Comparison of ENCODE assay signal across 8 cellular contexts in the genomic region with DNA sequence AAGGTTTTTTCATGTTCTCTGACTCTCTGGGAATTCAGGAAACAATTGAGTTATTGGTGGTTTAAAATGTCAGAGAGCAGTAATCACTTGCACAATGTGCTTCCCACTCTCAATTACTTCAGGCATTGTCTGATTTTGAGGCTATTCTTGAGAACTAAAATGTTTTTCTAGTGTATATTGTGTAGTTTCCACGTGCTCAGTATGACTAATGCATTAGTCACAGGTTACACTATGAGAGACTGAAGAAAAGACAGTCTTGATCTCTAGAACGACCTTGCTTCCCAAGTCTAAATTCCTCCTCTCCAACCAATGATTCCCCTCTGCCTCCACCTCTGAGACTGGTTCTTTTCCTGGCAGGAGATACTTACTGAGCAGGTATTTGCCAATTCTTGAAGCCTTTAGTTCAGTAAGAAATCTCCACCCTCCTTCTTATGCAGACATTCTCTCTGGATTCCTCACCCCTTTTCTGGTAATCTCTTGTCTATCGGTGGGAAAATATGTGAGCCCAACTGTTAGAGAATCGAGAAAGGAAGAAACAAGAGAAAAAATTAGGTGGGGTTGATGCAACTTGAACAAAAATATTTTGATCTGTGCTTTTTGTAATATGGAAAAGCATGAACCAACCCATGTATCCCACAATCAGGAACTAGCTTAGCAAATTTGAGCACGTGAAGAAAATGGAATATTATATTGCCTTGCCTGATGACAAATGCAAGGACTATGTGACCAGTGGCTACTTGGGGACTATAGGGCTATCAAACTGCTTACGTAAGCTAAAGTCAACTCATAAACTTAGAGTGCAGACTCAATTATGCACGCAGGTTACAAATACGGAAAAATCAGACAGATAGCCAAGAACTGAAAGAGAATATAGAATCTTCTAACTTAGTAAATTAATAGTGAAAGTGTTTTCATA.
DNase-seq lines count a peak whose midpoint lies in the region; ATAC-seq and TF ChIP-seq lines count a peak whose summit lies in the region.

No MANE protein-coding gene starts in this region.

- peak; percentile 68 for DNase-seq in ACHN
- DNase-seq in glomerular visceral epithelial cell (ENCODE audit: extremely low spot score), result peak; percentile 80
- DNase-seq in thoracic aorta (ENCODE audit: low spot score), result no peak
- no peak for DNase-seq in ecto neural progenitor cell (ENCODE audit: low spot score)

- H3K36me3 ChIP-seq in thoracic aorta, result no peaks in the 10 kb centered on the region

- no peaks in the 10 kb centered on the region for H3K27me3 ChIP-seq in thoracic aorta (replicated peaks; ENCODE audit: insufficient read depth)

- ATAC-seq in HG02610 (IDR thresholded peaks at IDR 0.05; ENCODE audit: unreplicated experiment) (peak; percentile 76), thoracic aorta (ENCODE audit: insufficient number of reproducible peaks, low FRiP score, low read depth) (peak; percentile 60), HG03354 (IDR thresholded peaks at IDR 0.05; ENCODE audit: poor library complexity, severe bottlenecking, unreplicated experiment) (no peak), HG02571 (IDR thresholded peaks at IDR 0.05; ENCODE audit: unreplicated experiment) (no peak)

- TF ChIP-seq CTCF in VCaP (conservative IDR thresholded peaks at IDR 0.05) (no peak), thoracic aorta (IDR thresholded peaks at IDR 0.05) (no peak)

- H3K27ac ChIP-seq in VCaP, result peak overlapping the region; percentile 100
- no peak overlapping the region for H3K27ac ChIP-seq in thoracic aorta

- H3K4me3 ChIP-seq in thoracic aorta, result no peak overlapping the region

- no peaks in the 10 kb centered on the region for H3K9me3 ChIP-seq in thoracic aorta

- in situ Hi-C loops in ACHN (cut with HindIII; ENCODE audit: low pct_ligation_motif_present, low pct_unique_long_range_greater_than_20kb, low sequenced_read_pairs), result loop anchor here (25.0 kb wide), 1 partner anchor 450 kb away; the partner anchor contains the start of gene RPF2

- peaks cover 0 to 6% of the 10 kb centered on the region in 2 donors for H3K4me1 ChIP-seq in thoracic aorta (ENCODE audit: control insufficient read depth in 1 of 2, low read depth in 2 of 2)

Comparison
In these comparisons a context has a peak if more than half of its experiments do, and no peak if none do; other contexts are left out.
1. DNase-seq: peak in ACHN (single experiment) and glomerular visceral epithelial cell (single experiment); none in thoracic aorta (single experiment) and ecto neural progenitor cell (single experiment).
2. ATAC-seq: peak in HG02610 (single experiment) and thoracic aorta (single experiment); none in HG03354 (single experiment) and HG02571 (single experiment).